11 cellular contexts compared by ENCODE assay signal in the genomic region with DNA sequence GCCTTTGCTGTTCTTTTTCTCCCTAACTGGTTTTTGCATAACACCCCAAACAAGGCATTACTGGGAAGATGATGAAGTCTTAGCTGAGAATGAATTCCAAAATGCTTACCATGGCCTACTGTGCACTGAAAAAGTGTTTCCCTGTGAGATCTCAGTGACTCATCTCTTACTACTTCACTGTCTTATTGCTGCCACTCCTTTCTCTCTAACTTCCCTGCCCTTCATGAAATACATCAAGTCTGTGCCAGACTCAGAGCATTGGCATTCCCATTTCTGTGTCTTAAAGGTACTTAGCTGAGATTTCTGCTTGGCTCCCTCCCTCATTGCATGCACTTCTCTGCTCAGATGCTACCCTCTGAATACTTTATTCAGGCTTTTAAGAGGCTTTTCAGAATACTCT. TPM values are rescaled to one million over a fixed set of nuclear protein-coding genes. Genes with fewer than 3 reads are reported as not detected.
DNase-seq lines count a peak whose midpoint lies in the region; ATAC-seq, FAIRE-seq and TF ChIP-seq lines count a peak whose summit lies in the region.
"Had no signal": no experiment of that assay in that cellular context is flagged by ENCODE, and none has a peak within 500 bp of the region (broad histone marks: within the 10 kb centered on the region; RNA-seq: fewer than 3 reads in every experiment).

No MANE protein-coding gene starts in this region.

- H3K79me1 ChIP-seq in neuronal stem cell (ENCODE audit: low read depth, low read length) = no peaks in the 10 kb centered on the region

- H3K27ac ChIP-seq in neuronal stem cell (replicated peaks; ENCODE audit: low read length) (no peak overlapping the region), kidney (ENCODE audit: low read depth in 2 of 2, low read length in 2 of 2) (no peak overlapping the region)

- no peak for FAIRE-seq in kidney (lab: Jason Lieb, UNC)

- H3K4me3 ChIP-seq in epithelial cell of esophagus (ENCODE audit: low read length) (no peak overlapping the region), neuronal stem cell (ENCODE audit: low read length in 2 of 2) (no peak overlapping the region), kidney (ENCODE audit: low read length in 2 of 2) (no peak overlapping the region)

- no peaks in the 10 kb centered on the region for H3K27me3 ChIP-seq in neuronal stem cell (ENCODE audit: control insufficient read depth in 3 of 3, insufficient read depth in 3 of 3, low read depth in 1 of 3, low read length in 3 of 3)

- H3K4me1 ChIP-seq in neuronal stem cell (ENCODE audit: control insufficient read depth in 2 of 2, insufficient read depth in 1 of 2, low read depth in 1 of 2, low read length in 2 of 2) (peaks cover 2 to 3% of the 10 kb centered on the region in 2 donors), kidney (ENCODE audit: control insufficient read depth in 1 of 2, insufficient read depth in 1 of 2, low read depth in 1 of 2, low read length in 2 of 2) (no peaks in the 10 kb centered on the region)

- H2BK120ac ChIP-seq in neuronal stem cell (ENCODE audit: low read depth, low read length) = no peak overlapping the region

- no peak overlapping the region for H3K4ac ChIP-seq in neuronal stem cell (ENCODE audit: low read length)

- no peak overlapping the region for H2BK5ac ChIP-seq in neuronal stem cell (ENCODE audit: low read length)

- peak overlapping the region; percentile 39 for H2AFZ ChIP-seq in neuronal stem cell (ENCODE audit: low read length)

- no peak for TF ChIP-seq CTCF in epithelial cell of esophagus (IDR thresholded peaks at IDR 0.05; ENCODE audit: insufficient read depth, low read depth, low read length, missing control alignments)
- no peak for TF ChIP-seq CTCF in kidney (IDR thresholded peaks at IDR 0.05; ENCODE audit: borderline replicate concordance, extremely low read depth, insufficient read depth)

- no peak overlapping the region for H4K8ac ChIP-seq in neuronal stem cell (ENCODE audit: low read depth, low read length)

- H4K91ac ChIP-seq in neuronal stem cell (ENCODE audit: low read depth, low read length, poor library complexity) = no peak overlapping the region

- no peak for ATAC-seq in HG03095 (IDR thresholded peaks at IDR 0.05; ENCODE audit: unreplicated experiment)
- ATAC-seq: effector memory CD8-positive, alpha-beta T cell; T-helper 17 cell had no signal

- H3K14ac ChIP-seq in neuronal stem cell (ENCODE audit: low read length) = no peak overlapping the region

- H3K9ac ChIP-seq in neuronal stem cell (ENCODE audit: low read depth, low read length, poor library complexity) (no peak overlapping the region), kidney (ENCODE audit: low read length in 2 of 2) (no peak overlapping the region)

- no peaks in the 10 kb centered on the region for H3K36me3 ChIP-seq in neuronal stem cell (replicated peaks in 1 of 2; ENCODE audit: control insufficient read depth in 2 of 2, insufficient read depth in 2 of 2, low read length in 2 of 2)
- no peaks in the 10 kb centered on the region for H3K36me3 ChIP-seq in kidney (ENCODE audit: control insufficient read depth in 1 of 2, insufficient read depth in 2 of 2, low read length in 2 of 2)

- H3K18ac ChIP-seq in neuronal stem cell (ENCODE audit: low read length) = no peak overlapping the region

- H3K9me3 ChIP-seq in neuronal stem cell (replicated peaks in 1 of 2; ENCODE audit: control insufficient read depth in 2 of 2, insufficient read depth in 1 of 2, low read depth in 1 of 2, low read length in 2 of 2) (no peaks in the 10 kb centered on the region), kidney (ENCODE audit: control insufficient read depth in 1 of 2, low read length in 2 of 2) (no peaks in the 10 kb centered on the region)

- DNase-seq in Daoy (ENCODE audit: low read depth) = peak; percentile 68
- peak; percentile 93 for DNase-seq in NCI-H226
- peak; percentile 96 for DNase-seq in epithelial cell of esophagus (ENCODE audit: low read depth)
- no peak for DNase-seq in neuronal stem cell (ENCODE audit: low spot score)
- no peak for DNase-seq in NCI-H1105 (lab: John Stamatoyannopoulos, UW)
- no peak for DNase-seq in stimulated activated CD4-positive, alpha-beta T cell treated with anti-CD3 and anti-CD28 coated beads, Interleukin-2, amount 100 ng/mL, for 24 hours
- DNase-seq in kidney = no peak
- DNase-seq: activated naive CD8-positive, alpha-beta T cell treated with anti-CD3 and anti-CD28 coated beads, Interleukin-2, amount 10 ng/mL, durations not matched to agents 7 days and 5 days; effector memory CD8-positive, alpha-beta T cell; T-helper 17 cell had no signal

- no peak overlapping the region for H2BK12ac ChIP-seq in neuronal stem cell (ENCODE audit: low read length)

- H3K4me2 ChIP-seq in neuronal stem cell (ENCODE audit: insufficient read depth, low read length, poor library complexity, severe bottlenecking) = no peak overlapping the region

- H3K23ac ChIP-seq in neuronal stem cell (ENCODE audit: low read depth, low read length, poor library complexity) = no peak overlapping the region

- intact Hi-C loops in kidney (cut with DNase I) = no loop called here

- no peak overlapping the region for H2BK15ac ChIP-seq in neuronal stem cell (ENCODE audit: low read length)

- no peak overlapping the region for H2AK5ac ChIP-seq in neuronal stem cell (ENCODE audit: low read depth, low read length)

RNA-seq across cellular contexts. Expression of a gene that starts 49.1 kb away (rescaled TPM):
- total RNA-seq in Daoy (2014; rRNA removed; shearing (Covaris generic)) = 0.36 TPM in 1 of 2 replicates, not detected in the other
- polyA plus RNA-seq in neuronal stem cell (2013, experiment 1 of 2) = 0.04 TPM
- not detected for polyA plus RNA-seq in neuronal stem cell (2013, experiment 2 of 2)
- total RNA-seq in kidney = 10.1 TPM
- polyA plus RNA-seq in kidney (ENCODE audit: insufficient read depth, low read depth, low replicate concordance) = 18.3 TPM
- total RNA-seq: activated naive CD8-positive, alpha-beta T cell treated with anti-CD3 and anti-CD28 coated beads, Interleukin-2, amount 10 ng/mL, durations not matched to agents 7 days and 5 days; T-helper 17 cell had no signal

Comparison
In these comparisons a context has a peak if more than half of its experiments do, and no peak if none do; other contexts are left out.
1. DNase-seq: peak in Daoy (single experiment), NCI-H226 (single experiment) and epithelial cell of esophagus (single experiment); none in neuronal stem cell (single experiment), NCI-H1105 (single experiment), stimulated activated CD4-positive, alpha-beta T cell treated with anti-CD3 and anti-CD28 coated beads, Interleukin-2, amount 100 ng/mL, for 24 hours (0 of 2) and kidney (single experiment).